10 cellular contexts compared by ENCODE assay signal in genomic region chr14:55807536-55807935, GRCh38.
A peak's percentile ranks its signal among the peaks of the same experiment; 100 is the strongest.
DNase-seq lines count a peak whose midpoint lies in the region; ATAC-seq, FAIRE-seq and TF ChIP-seq lines count a peak whose summit lies in the region.
"Had no signal": no experiment of that assay in that cellular context is flagged by ENCODE, and none has a peak within 500 bp of the region (broad histone marks: within the 10 kb centered on the region; RNA-seq: fewer than 3 reads in every experiment).

No MANE protein-coding gene starts in this region.

- no peak overlapping the region for H2AFZ ChIP-seq in IMR-90 (replicated peaks; ENCODE audit: low read length, poor library complexity)
- peak overlapping the region; percentile 49 for H2AFZ ChIP-seq in mammary epithelial cell (ENCODE audit: low read depth, low read length)

- H3K36me3 ChIP-seq in IMR-90 (ENCODE audit: control insufficient read depth, insufficient read depth, low read length) (no peaks in the 10 kb centered on the region), mammary epithelial cell (ENCODE audit: insufficient read depth, low read length) (no peaks in the 10 kb centered on the region), pancreas (no peaks in the 10 kb centered on the region)
- H3K36me3 ChIP-seq: SJSA1 had no signal

- no peak overlapping the region for H2BK120ac ChIP-seq in IMR-90 (ENCODE audit: low read depth, low read length)

- H3K4me3 ChIP-seq in IMR-90 (ENCODE audit: insufficient read depth, low read depth, low read length) (no peak overlapping the region), mammary epithelial cell (replicated peaks in 1 of 3; ENCODE audit: insufficient read depth in 1 of 3, low read depth in 2 of 3, low read length in 3 of 3) (no peak overlapping the region), pancreas (no peak overlapping the region)
- H3K4me3 ChIP-seq: SJSA1 had no signal

- DNase-seq in NCI-H2227 treated with DMSO at 0.1 percent for 48 hours (lab: John Stamatoyannopoulos, UW) = peak; percentile 5
- DNase-seq in NCI-H2227 (lab: John Stamatoyannopoulos, UW; ENCODE audit: unreplicated experiment) = no peak
- no peak for DNase-seq in IMR-90
- DNase-seq in mammary epithelial cell = no peak
- peak in 1 of 6 donors; percentile 19 for DNase-seq in pancreas
- DNase-seq in NCI-H446 (lab: John Stamatoyannopoulos, UW) = no peak
- no peak for DNase-seq in kidney tubule cell (ENCODE audit: low spot score)
- no peak for DNase-seq in ecto neural progenitor cell (ENCODE audit: low spot score)
- DNase-seq: naive B cell had no signal

- H4K20me1 ChIP-seq in IMR-90 (ENCODE audit: insufficient read depth, low read length) (no peaks in the 10 kb centered on the region), mammary epithelial cell (ENCODE audit: insufficient read depth, low read length) (no peaks in the 10 kb centered on the region)

- no peak overlapping the region for H3K23ac ChIP-seq in IMR-90 (ENCODE audit: low read depth, low read length)

- CTCF ChIA-PET in IMR-90 (lab: Yijun Ruan, JAX) = interaction anchor here (0.7 kb wide), 1 partner anchor 18 kb away, joined by 5 read pairs; no protein-coding TSS in a partner anchor
- CTCF ChIA-PET in mammary epithelial cell (lab: Charles Lee; ENCODE audit: low non-redundant PET) = no interaction called here

- no peak overlapping the region for H2BK15ac ChIP-seq in IMR-90 (ENCODE audit: low read depth, low read length)

- no peak overlapping the region for H2BK20ac ChIP-seq in IMR-90 (ENCODE audit: low read depth, low read length)

- H3K27ac ChIP-seq in IMR-90 (ENCODE audit: insufficient read depth, low read length) (no peak overlapping the region), mammary epithelial cell (ENCODE audit: insufficient read depth, low read depth, low read length) (peak overlapping the region; percentile 48), pancreas (peak overlapping the region in 3 of 4 donors; percentile 35 to 76 (median 70))
- H3K27ac ChIP-seq: SJSA1 had no signal

- TF ChIP-seq RAD21 in IMR-90 (IDR thresholded peaks at IDR 0.05; ENCODE audit: low read length) = no peak

- no peak overlapping the region for H2BK5ac ChIP-seq in IMR-90 (ENCODE audit: low read depth, low read length, poor library complexity, severe bottlenecking)

- dilution Hi-C loops in IMR-90 (cut with HindIII; ENCODE audit: low sequenced_read_pairs, unreplicated experiment) (no loop called here), mammary epithelial cell (cut with HindIII; ENCODE audit: low sequenced_read_pairs) (no loop called here)

- POLR2A ChIA-PET in IMR-90 (lab: Charles Lee; ENCODE audit: unreplicated experiment) = no interaction called here

- no peak overlapping the region for H3K4ac ChIP-seq in IMR-90 (ENCODE audit: low read depth, low read length)

- ATAC-seq in IMR-90 (ENCODE audit: low read depth) (no peak), pancreas (peak; percentile 6 to 46 (median 8))

- no peaks in the 10 kb centered on the region for H3K79me1 ChIP-seq in IMR-90 (ENCODE audit: low read depth in 1 of 2, low read length in 2 of 2)

- peak overlapping the region in 1 of 2 experiments; percentile 24; a peak in 1 of 4 replicates for H4K8ac ChIP-seq in IMR-90 (ENCODE audit: low read depth in 2 of 2, low read length in 2 of 2)

- WGBS in IMR-90 (ENCODE audit: extremely low coverage in 2 of 2, insufficient read length in 1 of 2), 2 experiments = 10% methylated on average over 2 of the region's 6 CpGs; no CpG with 5 or more reads in 1 of the 2 experiments
- WGBS in mammary epithelial cell (ENCODE audit: low coverage, missing lambda C conversion rate) = 68% methylated on average over 4 of the region's 6 CpGs
- 37 to 38% methylated on average over 6 of the region's 6 CpGs for WGBS in pancreas, 2 donors

- H3K79me2 ChIP-seq in mammary epithelial cell (ENCODE audit: insufficient read depth, low read length) = no peaks in the 10 kb centered on the region

- TF ChIP-seq CTCF in IMR-90 (conservative IDR thresholded peaks at IDR 0.05; ENCODE audit: low read depth, low read length) = no peak
- no peak for TF ChIP-seq CTCF in mammary epithelial cell (conservative IDR thresholded peaks at IDR 0.05 in 1 of 2, IDR thresholded peaks at IDR 0.05 in 1 of 2; ENCODE audit: extremely low read depth in 1 of 2, insufficient read depth in 1 of 2, low read depth in 1 of 2, low read length in 2 of 2)
- no peak for TF ChIP-seq CTCF in pancreas (IDR thresholded peaks at IDR 0.05)

- H3K27me3 ChIP-seq in IMR-90 (ENCODE audit: control insufficient read depth, insufficient read depth, low read length) (no peaks in the 10 kb centered on the region), mammary epithelial cell (ENCODE audit: insufficient read depth, low read length) (no peaks in the 10 kb centered on the region), pancreas (no peaks in the 10 kb centered on the region)
- H3K27me3 ChIP-seq: SJSA1 had no signal

- no peak overlapping the region for H4K5ac ChIP-seq in IMR-90 (ENCODE audit: low read depth, low read length)

- H3K9me3 ChIP-seq in IMR-90 (ENCODE audit: control insufficient read depth, insufficient read depth, low read length) (no peaks in the 10 kb centered on the region), mammary epithelial cell (replicated peaks; ENCODE audit: insufficient read depth, low read length) (no peaks in the 10 kb centered on the region), pancreas (no peaks in the 10 kb centered on the region)
- H3K9me3 ChIP-seq: SJSA1 had no signal

- intact Hi-C loops in IMR-90 (cut with micrococcal nuclease) = no loop called here
- intact Hi-C loops in mammary epithelial cell (cut with micrococcal nuclease) = no loop called here
- intact Hi-C loops in pancreas (cut with DNase I) = no loop called here

- H3K56ac ChIP-seq in IMR-90 (ENCODE audit: extremely low read depth, insufficient read depth, low read length) = no peak overlapping the region

- no TSS peak for BruUV-seq in IMR-90 (replicated peaks; lab: Mats Ljungman, UMichigan)
- no TSS peak for BruUV-seq in mammary epithelial cell (replicated peaks; lab: Mats Ljungman, UMichigan)

- no peak overlapping the region for H4K91ac ChIP-seq in IMR-90 (ENCODE audit: insufficient read depth, low read depth, low read length)

- H3K9me1 ChIP-seq in IMR-90 (ENCODE audit: insufficient read depth, low read length) = no peaks in the 10 kb centered on the region

- no peak overlapping the region for H3K18ac ChIP-seq in IMR-90 (ENCODE audit: low read depth, low read length)

- no peak overlapping the region for H3K14ac ChIP-seq in IMR-90 (replicated peaks; ENCODE audit: low read depth, low read length)

- no peaks in the 10 kb centered on the region for H3K4me1 ChIP-seq in IMR-90 (ENCODE audit: control insufficient read depth, insufficient read depth, low read length)
- peaks cover 24% of the 10 kb centered on the region for H3K4me1 ChIP-seq in mammary epithelial cell (ENCODE audit: insufficient read depth, low read length)
- peaks cover 13 to 27% (median 14%) of the 10 kb centered on the region in 3 donors for H3K4me1 ChIP-seq in pancreas

- H2AK9ac ChIP-seq in IMR-90 (replicated peaks; ENCODE audit: low read depth, low read length, poor library complexity) = no peak overlapping the region

- TF ChIP-seq POLR2A in IMR-90 (IDR thresholded peaks at IDR 0.05; ENCODE audit: low read depth, low read length) = no peak

- in situ Hi-C loops in IMR-90 (cut with MboI; ENCODE audit: low sequenced_read_pairs) (no loop called here), mammary epithelial cell (cut with MboI; ENCODE audit: low sequenced_read_pairs in 2 of 2) (no loop called here)

- H2AK5ac ChIP-seq in IMR-90 (ENCODE audit: low read depth, low read length) = peak overlapping the region; percentile 21; the same call in 1 of the 2 replicates

- H3K9ac ChIP-seq in IMR-90 (ENCODE audit: low read depth, low read length) (no peak overlapping the region), mammary epithelial cell (ENCODE audit: insufficient read depth, low read length) (no peak overlapping the region)

- no peak overlapping the region for H3K4me2 ChIP-seq in IMR-90 (ENCODE audit: low read depth, low read length)
- no peak overlapping the region for H3K4me2 ChIP-seq in mammary epithelial cell (ENCODE audit: insufficient read depth, low read depth, low read length)

- FAIRE-seq in pancreas (lab: Jason Lieb, UNC) = no peak

TF ChIP-seq in IMR-90, 13 proteins besides CTCF, POLR2A, EP300 and RAD21:
- no peak for TF ChIP-seq SMC3 (IDR thresholded peaks at IDR 0.05; ENCODE audit: low read depth, low read length)
- no peak for TF ChIP-seq CEBPB (IDR thresholded peaks at IDR 0.05; ENCODE audit: low read depth, low read length)
- TF ChIP-seq CHD1 (IDR thresholded peaks at IDR 0.05; ENCODE audit: low read depth, low read length) = no peak
- TF ChIP-seq RCOR1 (IDR thresholded peaks at IDR 0.05; ENCODE audit: insufficient replicate concordance, low read length) = no peak
